In the genomic region with DNA sequence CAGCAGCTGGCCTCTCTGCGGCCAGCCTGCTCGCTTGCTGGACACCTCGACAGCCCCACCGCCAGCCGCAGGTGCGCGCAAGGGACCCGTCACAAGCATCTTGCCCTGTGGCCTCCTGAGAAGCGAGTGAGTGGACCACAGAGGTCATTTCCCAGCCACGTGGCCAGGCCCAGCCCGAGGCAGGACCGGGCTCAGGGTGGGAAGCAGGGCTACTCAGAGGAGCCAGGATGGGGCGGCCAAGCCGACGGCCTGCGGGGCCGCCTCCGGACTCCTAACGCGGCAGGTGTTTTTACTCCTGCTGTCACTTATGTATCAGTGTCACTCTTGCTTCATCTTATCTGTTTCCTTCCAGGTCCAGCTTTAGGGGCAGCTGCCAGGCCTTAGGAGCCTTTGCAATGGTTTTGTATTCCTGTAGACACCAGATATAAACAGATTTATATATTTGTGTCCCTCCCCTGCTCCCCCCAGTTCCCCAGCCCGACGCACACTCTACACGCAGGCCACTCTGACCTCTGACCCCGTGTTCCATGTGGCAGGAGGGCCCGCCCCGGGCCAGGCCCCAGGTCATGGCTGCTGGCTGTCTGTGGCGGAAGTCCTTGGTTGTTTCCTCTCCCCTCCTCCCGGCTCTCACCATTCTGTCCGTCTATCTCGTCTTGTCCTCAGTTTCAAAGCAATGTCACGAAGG, we compare ENCODE assay signal across 15 cellular contexts.
DNase-seq lines count a peak whose midpoint lies in the region; ATAC-seq and TF ChIP-seq lines count a peak whose summit lies in the region.
"Had no signal": no experiment of that assay in that cellular context is flagged by ENCODE, and none has a peak within 500 bp of the region (broad histone marks: within the 10 kb centered on the region; RNA-seq: fewer than 3 reads in every experiment).

No MANE protein-coding gene starts in this region.

- ATAC-seq in heart left ventricle (peak in 3 of 4 donors; percentile 27 to 37 (median 36)), psoas muscle (peak; percentile 28 to 80 (median 72)), lower lobe of right lung (no peak), GM18505 (IDR thresholded peaks at IDR 0.05; ENCODE audit: unreplicated experiment) (no peak)

- no peak for TF ChIP-seq EP300 in ovary (IDR thresholded peaks at IDR 0.05)

- no peak for DNase-seq in RWPE1 (ENCODE audit: low spot score)
- peak in 2 of 5 donors; percentile 59 to 61 for DNase-seq in heart left ventricle
- peak; percentile 13 to 63 for DNase-seq in psoas muscle
- DNase-seq in lower lobe of right lung, result no peak
- DNase-seq in ovary, result no peak
- DNase-seq: COR-L47, DMS153, EL, NCI-H1436 treated with DMSO at 0.1 percent for 48 hours, NCI-H226, OCI-M1, RPMI8226 had no signal

- TF ChIP-seq POLR2A in heart left ventricle (IDR thresholded peaks at IDR 0.05), result no peak
- no peak for TF ChIP-seq POLR2A in ovary (IDR thresholded peaks at IDR 0.05)
- no peak for TF ChIP-seq POLR2A in GM18505 (IDR thresholded peaks at IDR 0.05; ENCODE audit: borderline replicate concordance, extremely low read depth, insufficient read depth, insufficient read length)

- intact Hi-C loops in heart left ventricle (cut with DNase I) (no loop called here), psoas muscle (cut with DNase I) (no loop called here), lower lobe of right lung (cut with DNase I) (no loop called here), ovary (cut with DNase I) (no loop called here)

- POLR2A ChIA-PET in RWPE1 (lab: Yijun Ruan, JAX; ENCODE audit: low non-redundant PET), result no interaction called here

- H3K9me3 ChIP-seq in heart left ventricle (no peaks in the 10 kb centered on the region), liver (ENCODE audit: control insufficient read depth in 4 of 4, low read length in 3 of 4) (no peaks in the 10 kb centered on the region), psoas muscle (no peaks in the 10 kb centered on the region), lower lobe of right lung (no peaks in the 10 kb centered on the region), ovary (no peaks in the 10 kb centered on the region)

- no peak for TF ChIP-seq RAD21 in liver (IDR thresholded peaks at IDR 0.05)

- H3K27ac ChIP-seq in RWPE1, result 0 out of 2 replicates have a peak overlapping the region, but pooled peaks have one; percentile 6
- peak overlapping the region in 2 of 12 donors; percentile 9 to 24 for H3K27ac ChIP-seq in heart left ventricle
- no peak overlapping the region for H3K27ac ChIP-seq in liver (ENCODE audit: low read depth in 1 of 2, low read length in 2 of 2)
- peak overlapping the region; percentile 54 for H3K27ac ChIP-seq in psoas muscle
- no peak overlapping the region for H3K27ac ChIP-seq in lower lobe of right lung
- H3K27ac ChIP-seq in ovary, result no peak overlapping the region

- no peak overlapping the region for H3K4me3 ChIP-seq in heart left ventricle
- no peak overlapping the region for H3K4me3 ChIP-seq in liver (ENCODE audit: low read depth in 1 of 3, low read length in 3 of 3)
- no peak overlapping the region for H3K4me3 ChIP-seq in psoas muscle
- H3K4me3 ChIP-seq in lower lobe of right lung, result no peak overlapping the region
- no peak overlapping the region for H3K4me3 ChIP-seq in ovary
- H3K4me3 ChIP-seq: GM23338 had no signal

- H3K36me3 ChIP-seq in heart left ventricle, result peaks cover 0 to 6% (median 0%) of the 10 kb centered on the region in 9 donors
- no peaks in the 10 kb centered on the region for H3K36me3 ChIP-seq in liver (ENCODE audit: control insufficient read depth in 4 of 4, insufficient read depth in 3 of 4, low read depth in 1 of 4, low read length in 3 of 4)
- H3K36me3 ChIP-seq in psoas muscle (ENCODE audit: insufficient read depth in 1 of 2, low read depth in 1 of 2), result peaks cover 0 to 29% of the 10 kb centered on the region in 2 donors
- peaks cover 7% of the 10 kb centered on the region for H3K36me3 ChIP-seq in lower lobe of right lung
- H3K36me3 ChIP-seq in ovary, result no peaks in the 10 kb centered on the region

- CTCF ChIA-PET in RWPE1 (lab: Yijun Ruan, JAX), result no interaction called here

- 74 to 80% (median 77%) methylated on average over 19 to 31 of the region's 31 CpGs for WGBS in heart left ventricle, 4 donors
- WGBS in liver, result 75% methylated on average over 31 of the region's 31 CpGs
- WGBS in psoas muscle, 3 donors, result 59 to 83% (median 75%) methylated on average over 31 of the region's 31 CpGs
- WGBS in ovary, 3 donors, result 77 to 79% (median 79%) methylated on average over 28 to 31 of the region's 31 CpGs

- H3K9ac ChIP-seq in liver (ENCODE audit: low read depth in 1 of 2, low read length in 2 of 2), result no peak overlapping the region

- H3K4me1 ChIP-seq in heart left ventricle (no peaks in the 10 kb centered on the region), liver (ENCODE audit: control insufficient read depth in 4 of 4, insufficient read depth in 4 of 4, low read length in 3 of 4) (peaks cover 0 to 2% (median 0%) of the 10 kb centered on the region in 4 donors), psoas muscle (no peaks in the 10 kb centered on the region), lower lobe of right lung (no peaks in the 10 kb centered on the region), ovary (ENCODE audit: insufficient read depth) (no peaks in the 10 kb centered on the region)

- TF ChIP-seq CTCF in RWPE1 (conservative IDR thresholded peaks at IDR 0.05; ENCODE audit: low read depth), result no peak
- no peak for TF ChIP-seq CTCF in heart left ventricle (IDR thresholded peaks at IDR 0.05)
- TF ChIP-seq CTCF in liver (IDR thresholded peaks at IDR 0.05; ENCODE audit: low read depth, low read length, missing input control), result no peak
- TF ChIP-seq CTCF in psoas muscle (IDR thresholded peaks at IDR 0.05), result no peak
- TF ChIP-seq CTCF in lower lobe of right lung (IDR thresholded peaks at IDR 0.05), result no peak
- TF ChIP-seq CTCF in ovary (IDR thresholded peaks at IDR 0.05), result no peak

- H3K27me3 ChIP-seq in heart left ventricle (no peaks in the 10 kb centered on the region), liver (ENCODE audit: control insufficient read depth in 4 of 4, insufficient read depth in 4 of 4, low read length in 3 of 4) (no peaks in the 10 kb centered on the region), psoas muscle (ENCODE audit: insufficient read depth in 3 of 3, low read length in 2 of 3) (peaks cover 0 to 2% (median 0%) of the 10 kb centered on the region in 3 donors), lower lobe of right lung (ENCODE audit: low read depth) (no peaks in the 10 kb centered on the region), ovary (no peaks in the 10 kb centered on the region)

TF ChIP-seq in liver, 16 proteins besides CTCF, POLR2A, EP300 and RAD21:
- TF ChIP-seq NR2F2 (IDR thresholded peaks at IDR 0.05), result peak; percentile 96
- TF ChIP-seq GABPA (IDR thresholded peaks at IDR 0.05 in 1 of 2, conservative IDR thresholded peaks at IDR 0.05 in 1 of 2), result no peak
TF ChIP-seq in liver: peak in this region for 1.

Comparison
In these comparisons a context has a peak if more than half of its experiments do, and no peak if none do; other contexts are left out.
1. DNase-seq: peak in psoas muscle (2 of 2); none in RWPE1 (single experiment), lower lobe of right lung (single experiment) and ovary (0 of 5).
2. H3K27ac ChIP-seq: peak in RWPE1 (single experiment) and psoas muscle (single experiment); none in liver (0 of 2), lower lobe of right lung (single experiment) and ovary (0 of 2).
3. ATAC-seq: peak in heart left ventricle (3 of 4) and psoas muscle (4 of 4); none in lower lobe of right lung (0 of 2) and GM18505 (single experiment).